8 cellular contexts compared by ENCODE assay signal in the genomic region with DNA sequence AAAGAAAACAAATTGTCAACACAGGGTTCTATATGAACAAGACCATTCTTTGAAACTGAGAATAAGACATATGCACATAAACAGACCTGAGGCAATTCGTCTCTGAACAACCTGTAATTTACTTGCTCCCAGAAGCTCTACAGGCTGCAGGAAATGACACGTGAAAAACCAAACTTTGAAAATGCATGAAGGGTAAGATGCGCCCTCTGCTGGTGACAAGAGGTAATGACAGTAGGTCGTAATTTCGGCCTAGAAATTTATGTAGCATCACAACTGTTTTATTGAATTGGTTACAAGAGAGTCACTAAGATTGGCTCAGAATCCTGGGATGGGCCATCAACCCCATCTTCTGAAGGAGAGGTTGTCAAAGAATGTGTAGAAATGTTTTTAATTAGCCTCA.
DNase-seq lines count a peak whose midpoint lies in the region; ATAC-seq and TF ChIP-seq lines count a peak whose summit lies in the region.

No MANE protein-coding gene starts in this region.

- no peaks in the 10 kb centered on the region for H3K9me3 Mint-ChIP-seq in stimulated activated naive CD8-positive, alpha-beta T cell treated with anti-CD3 and anti-CD28 coated beads, Interleukin-15, amount 100 ng/mL, for 72 hours

- no peak for TF ChIP-seq EP300 in gastroesophageal sphincter (IDR thresholded peaks at IDR 0.05)

- no peaks in the 10 kb centered on the region for H3K4me1 ChIP-seq in gastroesophageal sphincter

- no peaks in the 10 kb centered on the region for H3K4me1 Mint-ChIP-seq in stimulated activated naive CD8-positive, alpha-beta T cell treated with anti-CD3 and anti-CD28 coated beads, Interleukin-15, amount 100 ng/mL, for 72 hours

- peak; percentile 58 for TF ChIP-seq CTCF in WI38 (IDR thresholded peaks at IDR 0.05; ENCODE audit: low read depth, low read length)
- peak in 3 of 4 experiments; percentile 13 to 70 (median 20) for TF ChIP-seq CTCF in gastroesophageal sphincter (IDR thresholded peaks at IDR 0.05)
- no peak for TF ChIP-seq CTCF in lower leg skin (IDR thresholded peaks at IDR 0.05)

- no peaks in the 10 kb centered on the region for H3K27me3 Mint-ChIP-seq in stimulated activated naive CD8-positive, alpha-beta T cell treated with anti-CD3 and anti-CD28 coated beads, Interleukin-15, amount 100 ng/mL, for 72 hours

- WGBS in gastroesophageal sphincter (ENCODE audit: low coverage in 1 of 2), 2 donors: 41% methylated on average over 4 of the region's 5 CpGs; no CpG with 5 or more reads in 1 of the 2 donors
- 19 to 21% methylated on average over 5 of the region's 5 CpGs for WGBS in lower leg skin, 2 donors

- TF ChIP-seq POLR2A in gastroesophageal sphincter (IDR thresholded peaks at IDR 0.05) (no peak), lower leg skin (IDR thresholded peaks at IDR 0.05) (no peak)

- no peaks in the 10 kb centered on the region for H3K27me3 ChIP-seq in gastroesophageal sphincter

- H3K27ac ChIP-seq in gastroesophageal sphincter: no peak overlapping the region

- DNase-seq in D341Med (ENCODE audit: low spot score) (peak; percentile 20), NCI-H1048 (lab: John Stamatoyannopoulos, UW) (peak; percentile 3), lower leg skin (ENCODE audit: low spot score in 2 of 2) (no peak)
- DNase-seq in stimulated activated naive CD8-positive, alpha-beta T cell treated with anti-CD3 and anti-CD28 coated beads, Interleukin-15, amount 100 ng/mL, for 72 hours: peak; percentile 3 to 18

- H3K4me3 ChIP-seq in WI38 (ENCODE audit: low read depth, low read length) (no peak overlapping the region), gastroesophageal sphincter (no peak overlapping the region), lower leg skin (ENCODE audit: low read depth, poor library complexity, severe bottlenecking) (no peak overlapping the region)

- H3K36me3 ChIP-seq in gastroesophageal sphincter: no peaks in the 10 kb centered on the region

- H3K9me3 ChIP-seq in gastroesophageal sphincter: no peaks in the 10 kb centered on the region

- H3K4me3 Mint-ChIP-seq in stimulated activated naive CD8-positive, alpha-beta T cell treated with anti-CD3 and anti-CD28 coated beads, Interleukin-15, amount 100 ng/mL, for 72 hours: no peak overlapping the region

- H3K27ac Mint-ChIP-seq in stimulated activated naive CD8-positive, alpha-beta T cell treated with anti-CD3 and anti-CD28 coated beads, Interleukin-15, amount 100 ng/mL, for 72 hours: no peak overlapping the region

- peak; percentile 77 for ATAC-seq in GM18858 (IDR thresholded peaks at IDR 0.05; ENCODE audit: unreplicated experiment)
- no peak for ATAC-seq in gastroesophageal sphincter
- ATAC-seq in stimulated activated naive CD8-positive, alpha-beta T cell treated with anti-CD3 and anti-CD28 coated beads, Interleukin-15, amount 100 ng/mL, for 72 hours: no peak
- no peak for ATAC-seq in GM21367 (IDR thresholded peaks at IDR 0.05; ENCODE audit: unreplicated experiment)

- intact Hi-C loops in lower leg skin (cut with DNase I; ENCODE audit: low total_unique reads): no loop called here

Comparison
In these comparisons a context has a peak if more than half of its experiments do, and no peak if none do; other contexts are left out.
1. DNase-seq: peak in D341Med (single experiment), NCI-H1048 (single experiment) and stimulated activated naive CD8-positive, alpha-beta T cell treated with anti-CD3 and anti-CD28 coated beads, Interleukin-15, amount 100 ng/mL, for 72 hours (2 of 2); none in lower leg skin (0 of 2).
2. CTCF ChIP-seq: peak in WI38 (single experiment) and gastroesophageal sphincter (3 of 4); none in lower leg skin (0 of 3).